ENCODE assay signal across 24 cellular contexts in genomic region chr3:15471861-15472260, GRCh38.
"Had no signal": no experiment of that assay in that cellular context is flagged by ENCODE, and none has a peak within 500 bp of the region (broad histone marks: within the 10 kb centered on the region; RNA-seq: fewer than 3 reads in every experiment).

No MANE protein-coding gene starts in this region.

- H3K4me3 ChIP-seq: colonic mucosa, coronary artery, dorsolateral prefrontal cortex, esophagus muscularis mucosa, esophagus squamous epithelium, gastrocnemius medialis, gastroesophageal sphincter, heart left ventricle, heart right ventricle had no signal

- ATAC-seq: effector memory CD8-positive, alpha-beta T cell; esophagus mucosa; foreskin keratinocyte; gastrocnemius medialis; gastroesophageal sphincter; heart left ventricle; heart right ventricle had no signal

- H3K36me3 ChIP-seq: colonic mucosa, esophagus squamous epithelium had no signal

- H3K27ac ChIP-seq: colonic mucosa, coronary artery, dorsolateral prefrontal cortex, epithelial cell of prostate, esophagus muscularis mucosa, esophagus squamous epithelium, foreskin keratinocyte, gastrocnemius medialis, gastroesophageal sphincter, heart left ventricle, heart right ventricle had no signal

- H3K4me1 ChIP-seq: colonic mucosa, esophagus muscularis mucosa, esophagus squamous epithelium, foreskin keratinocyte, gastroesophageal sphincter had no signal

- DNase-seq: colonic mucosa; cortex of kidney; dermis blood vessel endothelial cell; dorsolateral prefrontal cortex; effector CD4-positive, alpha-beta T cell; effector CD8-positive, alpha-beta T cell; effector memory CD4-positive, alpha-beta T cell; effector memory CD8-positive, alpha-beta T cell; endodermal cell; erythroblast; esophagus squamous epithelium; foreskin fibroblast; foreskin keratinocyte; foreskin melanocyte; gastrocnemius medialis; glutamatergic neuron; head of caudate nucleus; heart left ventricle; heart right ventricle had no signal

- H3K27me3 ChIP-seq: colonic mucosa, dorsolateral prefrontal cortex, esophagus muscularis mucosa, esophagus squamous epithelium, gastrocnemius medialis, gastroesophageal sphincter, heart left ventricle, heart right ventricle had no signal

- H3K9me3 ChIP-seq: colonic mucosa, esophagus muscularis mucosa, esophagus squamous epithelium, gastrocnemius medialis, gastroesophageal sphincter, heart left ventricle, heart right ventricle had no signal
